ENCODE assay signal across 1 cellular context in genomic region chr7:105044449-105045081, GRCh38.
TF ChIP-seq lines count a peak whose summit lies in the region.

No MANE protein-coding gene starts in this region.

TF ChIP-seq in IMR-90, 13 proteins besides CTCF, POLR2A, EP300 and RAD21 (continued from another document):
- TF ChIP-seq BHLHE40 (IDR thresholded peaks at IDR 0.05; ENCODE audit: low read depth, low read length): no peak
- no peak for TF ChIP-seq ELK1 (IDR thresholded peaks at IDR 0.05; ENCODE audit: borderline replicate concordance, low read depth, low read length)
